ENCODE assay signal across 27 cellular contexts in genomic region chr3:178193846-178194245, GRCh38.
"Had no signal": no experiment of that assay in that cellular context is flagged by ENCODE, and none has a peak within 500 bp of the region (broad histone marks: within the 10 kb centered on the region; RNA-seq: fewer than 3 reads in every experiment).

No MANE protein-coding gene starts in this region.

- H3K9me3 Mint-ChIP-seq: activated naive CD4-positive, alpha-beta T cell treated with anti-CD3 and anti-CD28 coated beads, Interleukin-2, amount 50 U/mL, for 24 hours; central memory CD8-positive, alpha-beta T cell; effector memory CD8-positive, alpha-beta T cell; naive B cell; neural crest cell; stimulated activated naive B cell treated with anti-CD40 and anti-IgM and Interleukin-4, amounts not matched to agents 10 μg/mL and 1 μg/mL and 100 μg/mL, for 72 hours; T-helper 2 cell treated with Interferon-gamma antibody and Interleukin-4, amounts not matched to agents 5 μg/mL and 100 μg/mL, for 36 hours; type B pancreatic cell had no signal

- H3K9me3 ChIP-seq: thoracic aorta, vagina had no signal

- DNase-seq: activated CD4-positive, alpha-beta T cell treated with anti-CD3 and anti-CD28 coated beads for 1 hour; activated CD4-positive, alpha-beta T cell treated with anti-CD3 and anti-CD28 coated beads, Interleukin-2, amount 50 U/mL, for 1 hour; activated CD8-positive, alpha-beta T cell treated with anti-CD3 and anti-CD28 coated beads, Interleukin-2, amount 10 ng/mL, durations not matched to agents 7 days and 5 days; activated gamma-delta T cell treated with Interleukin-2 at 50 U/mL for 16 hours; activated T-cell treated with anti-CD3 and anti-CD28 coated beads, Interleukin-2, amount 50 U/mL, for 1 hour; aorta; dorsolateral prefrontal cortex; effector memory CD8-positive, alpha-beta T cell; heart right ventricle; islet precursor cell; left cardiac atrium; mesenchymal stem cell; naive B cell; occipital lobe; stimulated activated CD4-positive, alpha-beta T cell treated with anti-CD3 and anti-CD28 coated beads, Interleukin-2, amount 100 ng/mL, for 48 hours; stimulated activated CD8-positive, alpha-beta memory T cell treated with anti-CD3 and anti-CD28 coated beads, Interleukin-4, amount 100 ng/mL, for 48 hours; stimulated activated naive B cell treated with anti-CD40 and anti-IgM and Interleukin-4, amounts not matched to agents 10 μg/mL and 1 μg/mL and 100 μg/mL, for 72 hours had no signal

- H3K4me1 Mint-ChIP-seq: central memory CD8-positive, alpha-beta T cell; naive B cell; stimulated activated naive B cell treated with anti-CD40 and anti-IgM and Interleukin-4, amounts not matched to agents 10 μg/mL and 1 μg/mL and 100 μg/mL, for 72 hours had no signal

- FAIRE-seq: colon, TTC549 had no signal

- H3K36me3 Mint-ChIP-seq: activated naive CD4-positive, alpha-beta T cell treated with anti-CD3 and anti-CD28 coated beads, Interleukin-2, amount 50 U/mL, for 24 hours; brain; naive B cell; stimulated activated naive B cell treated with anti-CD40 and anti-IgM and Interleukin-4, amounts not matched to agents 10 μg/mL and 1 μg/mL and 100 μg/mL, for 72 hours; type B pancreatic cell had no signal

- ATAC-seq: activated CD8-positive, alpha-beta T cell treated with anti-CD3 and anti-CD28 coated beads, Interleukin-2, amount 10 ng/mL, durations not matched to agents 7 days and 5 days; effector memory CD8-positive, alpha-beta T cell; heart right ventricle; stimulated activated naive B cell treated with anti-CD40 and anti-IgM and Interleukin-4, amounts not matched to agents 10 μg/mL and 1 μg/mL and 100 μg/mL, for 72 hours had no signal

- H3K27me3 Mint-ChIP-seq: activated naive CD4-positive, alpha-beta T cell treated with anti-CD3 and anti-CD28 coated beads, Interleukin-2, amount 50 U/mL, for 24 hours; brain; central memory CD8-positive, alpha-beta T cell; effector memory CD8-positive, alpha-beta T cell; naive B cell; stimulated activated naive B cell treated with anti-CD40 and anti-IgM and Interleukin-4, amounts not matched to agents 10 μg/mL and 1 μg/mL and 100 μg/mL, for 72 hours; type B pancreatic cell had no signal

- H3K4me1 ChIP-seq: vagina had no signal

- H3K4me3 Mint-ChIP-seq: activated CD8-positive, alpha-beta T cell treated with anti-CD3 and anti-CD28 coated beads, Interleukin-2, amount 10 ng/mL, durations not matched to agents 7 days and 5 days; activated naive CD4-positive, alpha-beta T cell treated with anti-CD3 and anti-CD28 coated beads, Interleukin-2, amount 50 U/mL, for 24 hours; brain; central memory CD8-positive, alpha-beta T cell; effector memory CD8-positive, alpha-beta T cell; naive B cell; neural crest cell; stimulated activated naive B cell treated with anti-CD40 and anti-IgM and Interleukin-4, amounts not matched to agents 10 μg/mL and 1 μg/mL and 100 μg/mL, for 72 hours; T-helper 2 cell treated with Interferon-gamma antibody and Interleukin-4, amounts not matched to agents 5 μg/mL and 100 μg/mL, for 36 hours; type B pancreatic cell had no signal

- H3K36me3 ChIP-seq: heart right ventricle, thoracic aorta, vagina had no signal

- H3K27me3 ChIP-seq: dorsolateral prefrontal cortex, heart right ventricle, vagina had no signal

- H3K27ac ChIP-seq: heart right ventricle, vagina had no signal

- H3K4me3 ChIP-seq: dorsolateral prefrontal cortex, heart right ventricle, thoracic aorta, vagina had no signal

- H3K27ac Mint-ChIP-seq: activated CD8-positive, alpha-beta T cell treated with anti-CD3 and anti-CD28 coated beads, Interleukin-2, amount 10 ng/mL, durations not matched to agents 7 days and 5 days; activated naive CD4-positive, alpha-beta T cell treated with anti-CD3 and anti-CD28 coated beads, Interleukin-2, amount 50 U/mL, for 24 hours; brain; effector memory CD8-positive, alpha-beta T cell; naive B cell; stimulated activated naive B cell treated with anti-CD40 and anti-IgM and Interleukin-4, amounts not matched to agents 10 μg/mL and 1 μg/mL and 100 μg/mL, for 72 hours; T-helper 2 cell treated with Interferon-gamma antibody and Interleukin-4, amounts not matched to agents 5 μg/mL and 100 μg/mL, for 36 hours; type B pancreatic cell had no signal
